8 cellular contexts compared by ENCODE assay signal in genomic region chr5:178627259-178627598, GRCh38. TPM values are rescaled to one million over a fixed set of nuclear protein-coding genes. Genes with fewer than 3 reads are reported as not detected.
DNase-seq lines count a peak whose midpoint lies in the region; ATAC-seq and TF ChIP-seq lines count a peak whose summit lies in the region.

No MANE protein-coding gene starts in this region.

- H2BK15ac ChIP-seq in IMR-90 (ENCODE audit: low read depth, low read length): no peak overlapping the region

- BruUV-seq in IMR-90 (replicated peaks; lab: Mats Ljungman, UMichigan): no TSS peak

- peak overlapping the region; percentile 90 to 96 for H4K8ac ChIP-seq in IMR-90 (ENCODE audit: low read depth in 2 of 2, low read length in 2 of 2)

- H3K27ac ChIP-seq in C4-2B (peak overlapping the region; percentile 94), IMR-90 (ENCODE audit: insufficient read depth, low read length) (peak overlapping the region; percentile 47)

- intact Hi-C loops in IMR-90 (cut with micrococcal nuclease) (loop anchor here (5.0 to 10.0 kb wide), 5 partner anchors 105 to 928 kb away; partner anchors contain the start of genes PHYKPL, RUFY1, ZNF354A and ZNF354B), natural killer cell (cut with micrococcal nuclease) (loop anchor here (1.0 to 10.0 kb wide), 3 partner anchors 103 to 928 kb away; partner anchors contain the start of genes RUFY1, ZNF354A and ZNF879)

- peaks cover 2% of the 10 kb centered on the region for H3K36me3 ChIP-seq in IMR-90 (ENCODE audit: control insufficient read depth, insufficient read depth, low read length)

- no peak for TF ChIP-seq POLR2A in IMR-90 (IDR thresholded peaks at IDR 0.05; ENCODE audit: low read depth, low read length)

- H2AFZ ChIP-seq in IMR-90 (replicated peaks; ENCODE audit: low read length, poor library complexity): peak overlapping the region; percentile 98

- peak overlapping the region; percentile 50 for H2BK120ac ChIP-seq in IMR-90 (ENCODE audit: low read depth, low read length)

- peak overlapping the region; percentile 44; the same call in 1 of the 2 replicates for H3K56ac ChIP-seq in IMR-90 (ENCODE audit: extremely low read depth, insufficient read depth, low read length)

- H2BK20ac ChIP-seq in IMR-90 (ENCODE audit: low read depth, low read length): no peak overlapping the region

- H3K4me2 ChIP-seq in IMR-90 (ENCODE audit: low read depth, low read length): peak overlapping the region; percentile 38

- no peak overlapping the region; the same call in 1 of the 2 replicates for H2AK5ac ChIP-seq in IMR-90 (ENCODE audit: low read depth, low read length)

- peak overlapping the region; percentile 72; the same call in 1 of the 2 replicates for H4K91ac ChIP-seq in IMR-90 (ENCODE audit: insufficient read depth, low read depth, low read length)

- in situ Hi-C loops in IMR-90 (cut with MboI; ENCODE audit: low sequenced_read_pairs): no loop called here

- H3K18ac ChIP-seq in IMR-90 (ENCODE audit: low read depth, low read length): peak overlapping the region; percentile 51; the same call in 1 of the 2 replicates

- no peaks in the 10 kb centered on the region for H3K27me3 Mint-ChIP-seq in chondrocyte (ENCODE audit: low read depth)
- H3K27me3 Mint-ChIP-seq in natural killer cell (ENCODE audit: low read depth in 2 of 2): peaks cover 0 to 4% of the 10 kb centered on the region in 2 donors

- CTCF ChIA-PET in IMR-90 (lab: Yijun Ruan, JAX): no interaction called here

- DNase-seq in IMR-90 (no peak), chondrocyte (ENCODE audit: low spot score) (no peak), natural killer cell (no peak), NCI-H1048 (lab: John Stamatoyannopoulos, UW) (no peak), C1 segment of cervical spinal cord (lab: John Stamatoyannopoulos, UW) (no peak), NCI-H2196 (lab: John Stamatoyannopoulos, UW; ENCODE audit: unreplicated experiment) (no peak), NCI-H146 (lab: John Stamatoyannopoulos, UW) (no peak)

- H3K4me1 Mint-ChIP-seq in chondrocyte (ENCODE audit: low read depth) (peaks cover 30% of the 10 kb centered on the region), natural killer cell (peaks cover 36 to 38% of the 10 kb centered on the region in 2 donors)

- 0 out of 2 replicates have a peak overlapping the region, but pooled peaks have one; percentile 20 for H3K23ac ChIP-seq in IMR-90 (ENCODE audit: low read depth, low read length)

- H3K9me1 ChIP-seq in IMR-90 (ENCODE audit: insufficient read depth, low read length): no peaks in the 10 kb centered on the region; the same call in 1 of the 2 replicates

- H3K79me1 ChIP-seq in IMR-90 (ENCODE audit: low read depth in 1 of 2, low read length in 2 of 2): peaks cover 0 to 8% of the 10 kb centered on the region in 2 experiments; a peak in 2 of 4 replicates

- peak overlapping the region; percentile 82 for H3K14ac ChIP-seq in IMR-90 (replicated peaks; ENCODE audit: low read depth, low read length)

- H3K27ac Mint-ChIP-seq in chondrocyte (ENCODE audit: unreplicated experiment) (no peak overlapping the region), natural killer cell (peak overlapping the region; percentile 98 to 100)

- peak overlapping the region; percentile 81 for H3K4ac ChIP-seq in IMR-90 (ENCODE audit: low read depth, low read length)

- no peak for TF ChIP-seq RAD21 in IMR-90 (IDR thresholded peaks at IDR 0.05; ENCODE audit: low read length)

- H3K9ac ChIP-seq in IMR-90 (ENCODE audit: low read depth, low read length): 0 out of 2 replicates have a peak overlapping the region, but pooled peaks have one; percentile 23

- H3K27me3 ChIP-seq in IMR-90 (ENCODE audit: control insufficient read depth, insufficient read depth, low read length): no peaks in the 10 kb centered on the region

- H3K4me3 ChIP-seq in IMR-90 (ENCODE audit: insufficient read depth, low read depth, low read length): peak overlapping the region; percentile 49

- POLR2A ChIA-PET in IMR-90 (lab: Charles Lee; ENCODE audit: unreplicated experiment): no interaction called here

- peak overlapping the region; percentile 64 for H3K4me3 Mint-ChIP-seq in chondrocyte (ENCODE audit: unreplicated experiment)
- H3K4me3 Mint-ChIP-seq in natural killer cell: peak overlapping the region; percentile 99

- ATAC-seq in IMR-90 (ENCODE audit: low read depth) (no peak), natural killer cell (no peak)

- TF ChIP-seq CTCF in C4-2B (conservative IDR thresholded peaks at IDR 0.05) (no peak), IMR-90 (conservative IDR thresholded peaks at IDR 0.05; ENCODE audit: low read depth, low read length) (no peak), chondrocyte (IDR thresholded peaks at IDR 0.05) (no peak), natural killer cell (IDR thresholded peaks at IDR 0.05) (no peak)

- H3K36me3 Mint-ChIP-seq in chondrocyte (ENCODE audit: low read depth): peaks cover 5% of the 10 kb centered on the region
- H3K36me3 Mint-ChIP-seq in natural killer cell: no peaks in the 10 kb centered on the region

- WGBS in IMR-90 (ENCODE audit: extremely low coverage in 2 of 2, insufficient read length in 1 of 2), 2 experiments: 100% methylated on average over 1 of the region's 20 CpGs; no CpG with 5 or more reads in 1 of the 2 experiments

- peaks cover 25% of the 10 kb centered on the region for H4K20me1 ChIP-seq in IMR-90 (ENCODE audit: insufficient read depth, low read length)

- H2AK9ac ChIP-seq in IMR-90 (replicated peaks; ENCODE audit: low read depth, low read length, poor library complexity): peak overlapping the region; percentile 86

- H3K4me1 ChIP-seq in IMR-90 (ENCODE audit: control insufficient read depth, insufficient read depth, low read length): peaks cover 2% of the 10 kb centered on the region; the same call in 1 of the 2 replicates

- dilution Hi-C loops in IMR-90 (cut with HindIII; ENCODE audit: low sequenced_read_pairs, unreplicated experiment): no loop called here

- peak overlapping the region; percentile 85 for H4K5ac ChIP-seq in IMR-90 (ENCODE audit: low read depth, low read length)

- peak overlapping the region; percentile 26 for H2BK5ac ChIP-seq in IMR-90 (ENCODE audit: low read depth, low read length, poor library complexity, severe bottlenecking)

- H3K9me3 ChIP-seq in IMR-90 (ENCODE audit: control insufficient read depth, insufficient read depth, low read length): no peaks in the 10 kb centered on the region

- peaks cover 6% of the 10 kb centered on the region for H3K9me3 Mint-ChIP-seq in chondrocyte (ENCODE audit: low read depth)
- no peaks in the 10 kb centered on the region for H3K9me3 Mint-ChIP-seq in natural killer cell

TF ChIP-seq in IMR-90, 13 proteins besides CTCF, POLR2A, EP300 and RAD21:
- TF ChIP-seq USF2 (IDR thresholded peaks at IDR 0.05; ENCODE audit: low read depth, low read length) (0 out of 2 replicates have a peak, but pooled peaks have one; percentile 20), MAFK (IDR thresholded peaks at IDR 0.05; ENCODE audit: low read depth, low read length) (no peak)

RNA-seq across cellular contexts. Expression of gene CLK4, which starts 0.4 kb away (rescaled TPM):
- total RNA-seq in IMR-90 (2012; rRNA removed) (8.2 and 14.4 TPM in 2 replicates), chondrocyte (19.9 to 28.1 TPM (median 21.8 TPM) in 3 replicates), natural killer cell (10 to 100 TPM; 71.2 to 81.8 (median 78.0) TPM)
- 9.4 and 11.9 TPM in 2 replicates for polyA plus RNA-seq in IMR-90 (2012; rRNA removed)
- polyA plus RNA-seq in IMR-90 (2012; cell fraction: cytosol; rRNA removed): 0.62 and 1.7 TPM in 2 replicates
- 7.0 and 69.5 TPM in 2 replicates for polyA plus RNA-seq in IMR-90 (2012; cell fraction: nucleus; rRNA removed; ENCODE audit: low replicate concordance)

RNA-seq across cellular contexts. Expression of gene COL23A1, which starts 37.0 kb away (rescaled TPM):
- not detected in 2 replicates for total RNA-seq in IMR-90 (2012; rRNA removed)
- polyA plus RNA-seq in IMR-90 (2012; rRNA removed): not detected in 2 replicates
- not detected in 2 replicates for polyA plus RNA-seq in IMR-90 (2012; cell fraction: cytosol; rRNA removed)
- polyA plus RNA-seq in IMR-90 (2012; cell fraction: nucleus; rRNA removed; ENCODE audit: low replicate concordance): 0.03 TPM in 1 of 2 replicates, not detected in the other
- total RNA-seq in chondrocyte: 0.12 to 0.15 TPM in 2 of 3 replicates, not detected in the other
- total RNA-seq in natural killer cell: under 1 TPM in 1 of 3 donors, not detected in 2; 0.15 TPM
